ENCODE assay signal across 18 cellular contexts in the genomic region with DNA sequence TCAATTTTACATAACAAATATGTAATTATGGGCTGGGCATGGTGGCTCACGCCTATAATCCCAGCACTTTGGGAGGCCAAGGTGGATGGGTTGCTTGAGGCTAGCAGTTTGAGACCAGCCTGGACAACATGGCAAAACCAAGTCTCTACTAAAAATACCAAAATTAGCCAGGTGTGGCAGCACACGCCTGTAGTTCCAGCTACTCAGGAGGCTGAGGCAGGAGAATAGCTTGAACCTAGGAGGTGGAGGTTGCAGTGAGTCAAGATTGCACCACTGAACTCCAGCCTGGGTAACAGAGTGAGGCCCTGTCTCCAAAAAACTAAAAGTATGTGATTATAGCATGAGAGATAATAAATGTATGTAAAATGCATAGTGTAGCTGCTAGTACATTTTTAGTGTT.
A peak's percentile ranks its signal among the peaks of the same experiment; 100 is the strongest.
DNase-seq lines count a peak whose midpoint lies in the region; ATAC-seq and TF ChIP-seq lines count a peak whose summit lies in the region.
"Had no signal": no experiment of that assay in that cellular context is flagged by ENCODE, and none has a peak within 500 bp of the region (broad histone marks: within the 10 kb centered on the region; RNA-seq: fewer than 3 reads in every experiment).

No MANE protein-coding gene starts in this region.

- H3K27me3 ChIP-seq in PC-9 (ENCODE audit: insufficient read depth, low read depth), result no peaks in the 10 kb centered on the region
- no peaks in the 10 kb centered on the region for H3K27me3 ChIP-seq in foreskin keratinocyte
- H3K27me3 ChIP-seq: SJCRH30 had no signal

- H3K27ac ChIP-seq in PC-9, result no peak overlapping the region
- no peak overlapping the region for H3K27ac ChIP-seq in foreskin keratinocyte
- H3K27ac ChIP-seq in RWPE1, result no peak overlapping the region
- H3K27ac ChIP-seq: SJCRH30 had no signal

- intact Hi-C loops in PC-9 (cut with micrococcal nuclease; ENCODE audit: unreplicated experiment), result no loop called here

- H3K9me2 ChIP-seq in PC-9 (ENCODE audit: insufficient read depth), result no peaks in the 10 kb centered on the region

- H3K79me2 ChIP-seq in PC-9 (ENCODE audit: low read depth), result no peaks in the 10 kb centered on the region

- TF ChIP-seq CTCF in PC-9 (conservative IDR thresholded peaks at IDR 0.05) (peak; percentile 27; the same call in 1 of the 2 replicates), foreskin keratinocyte (conservative IDR thresholded peaks at IDR 0.05) (peak; percentile 23), RWPE1 (conservative IDR thresholded peaks at IDR 0.05; ENCODE audit: low read depth) (no peak)

- POLR2A ChIA-PET in PC-9 (lab: Charles Lee; ENCODE audit: unreplicated experiment) (no interaction called here), RWPE1 (lab: Yijun Ruan, JAX; ENCODE audit: low non-redundant PET) (no interaction called here)

- TF ChIP-seq RAD21 in Ishikawa (IDR thresholded peaks at IDR 0.05; ENCODE audit: low read depth), result peak; percentile 27; the same call in 1 of the 2 replicates

- no peak overlapping the region for H2AFZ ChIP-seq in PC-9

- no peaks in the 10 kb centered on the region for H4K20me1 ChIP-seq in PC-9 (ENCODE audit: insufficient read depth)

- H3K4me3 ChIP-seq in PC-9, result no peak overlapping the region
- H3K4me3 ChIP-seq: HAP-1, SJCRH30 had no signal

- CTCF ChIA-PET in PC-9 (lab: Charles Lee) (no interaction called here), RWPE1 (lab: Yijun Ruan, JAX) (no interaction called here)

- peak; percentile 4 for DNase-seq in ELF-1 (ENCODE audit: low read depth, low spot score)
- DNase-seq in PC-9, result no peak
- no peak for DNase-seq in foreskin keratinocyte
- no peak for DNase-seq in NCI-H82 treated with DMSO at 0.1 percent for 48 hours (lab: John Stamatoyannopoulos, UW; ENCODE audit: unreplicated experiment)
- DNase-seq in NK-92 treated with Interleukin-12 subunit alpha and Interleukin-12 subunit beta, amount 100 ng/mL, for 24 hours (lab: John Stamatoyannopoulos, UW), result no peak
- DNase-seq in RWPE1 (ENCODE audit: low spot score), result no peak
- DNase-seq: CD4-positive, alpha-beta memory T cell; DND-41; Karpas-422; NCI-H1092; NCI-H1436 treated with DMSO at 0.1 percent for 48 hours; NCI-H2081 treated with DMSO at 0.1 percent for 48 hours; NCI-H446 treated with DMSO at 0.1 percent for 48 hours; NCI-H69; SJCRH30; SW 1271 had no signal

- H3K36me3 ChIP-seq in PC-9 (ENCODE audit: low read depth), result no peaks in the 10 kb centered on the region
- H3K36me3 ChIP-seq: HAP-1 had no signal

- no peak for TF ChIP-seq EP300 in Ishikawa (IDR thresholded peaks at IDR 0.05; ENCODE audit: borderline replicate concordance)

- no TSS peak for BruUV-seq in PC-9 (replicated peaks; lab: Mats Ljungman, UMichigan)

- no peaks in the 10 kb centered on the region for H3F3A ChIP-seq in PC-9 (ENCODE audit: insufficient read depth, low read depth)

- no peak for ATAC-seq in foreskin keratinocyte

- H3K9me3 ChIP-seq in PC-9 (ENCODE audit: insufficient read depth, low read depth), result no peaks in the 10 kb centered on the region
- H3K9me3 ChIP-seq: HAP-1, SJCRH30 had no signal

- H3K4me1 ChIP-seq in PC-9 (replicated peaks; ENCODE audit: insufficient read depth) (no peaks in the 10 kb centered on the region), foreskin keratinocyte (no peaks in the 10 kb centered on the region)
- H3K4me1 ChIP-seq: HAP-1, SJCRH30 had no signal

- H3K4me2 ChIP-seq in PC-9, result no peak overlapping the region

TF ChIP-seq in Ishikawa, 13 proteins besides CTCF, POLR2A, EP300 and RAD21:
- TF ChIP-seq TEAD4 (IDR thresholded peaks at IDR 0.05), result no peak
